Comparison of ENCODE assay signal across 1 cellular context in genomic region chr5:149957855-149958254, GRCh38.
A peak's percentile ranks its signal among the peaks of the same experiment; 100 is the strongest.
TF ChIP-seq lines count a peak whose summit lies in the region.

No MANE protein-coding gene starts in this region.

TF ChIP-seq in A549, 52 proteins besides CTCF, POLR2A, EP300 and RAD21 (continued from another document):
- no peak for TF ChIP-seq CBX2 (IDR thresholded peaks at IDR 0.05; ENCODE audit: borderline replicate concordance, low read depth)
- no peak for TF ChIP-seq HES2 (IDR thresholded peaks at IDR 0.05)
- TF ChIP-seq TP53 (CRISPR knock-in tag; IDR thresholded peaks at IDR 0.05) = no peak
- no peak for TF ChIP-seq HEYL (CRISPR knock-in tag; IDR thresholded peaks at IDR 0.05)
- no peak for TF ChIP-seq CBX8 (IDR thresholded peaks at IDR 0.05)
- TF ChIP-seq JUN (IDR thresholded peaks at IDR 0.05) = no peak
- TF ChIP-seq ZSCAN20 (CRISPR knock-in tag; IDR thresholded peaks at IDR 0.05) = no peak
- no peak for TF ChIP-seq CHD2 (IDR thresholded peaks at IDR 0.05; ENCODE audit: low read length, partially characterized antibody)
- no peak for TF ChIP-seq ESRRA (IDR thresholded peaks at IDR 0.05; ENCODE audit: borderline replicate concordance, low read length)
- TF ChIP-seq SREBF2 (IDR thresholded peaks at IDR 0.05) = no peak
- TF ChIP-seq NFE2L2 (conservative IDR thresholded peaks at IDR 0.05; ENCODE audit: low read length) = no peak
- no peak for TF ChIP-seq MYC (IDR thresholded peaks at IDR 0.05; ENCODE audit: borderline replicate concordance, low read length)
- no peak for TF ChIP-seq RFX5 (IDR thresholded peaks at IDR 0.05)
- TF ChIP-seq KDM1A (IDR thresholded peaks at IDR 0.05; ENCODE audit: low read depth) = no peak
- TF ChIP-seq HOXB5 (CRISPR knock-in tag; IDR thresholded peaks at IDR 0.05) = peak; percentile 46; the same call in 1 of the 2 replicates
- no peak for TF ChIP-seq ATOH8 (CRISPR knock-in tag; IDR thresholded peaks at IDR 0.05; ENCODE audit: low read depth)
- TF ChIP-seq BCL3 (IDR thresholded peaks at IDR 0.05) = no peak
- TF ChIP-seq ZNF302 (CRISPR knock-in tag; IDR thresholded peaks at IDR 0.05) = no peak
- no peak for TF ChIP-seq HDAC2 (IDR thresholded peaks at IDR 0.05)
- TF ChIP-seq BHLHE40 (IDR thresholded peaks at IDR 0.05; ENCODE audit: low read depth, low read length) = no peak
- no peak for TF ChIP-seq FOSL2 (IDR thresholded peaks at IDR 0.05)
- peak; percentile 79 for TF ChIP-seq FOSL2 (CRISPR knock-in tag; IDR thresholded peaks at IDR 0.05)
- TF ChIP-seq FOSB (CRISPR knock-in tag; IDR thresholded peaks at IDR 0.05) = no peak
- TF ChIP-seq EHMT2 (IDR thresholded peaks at IDR 0.05; ENCODE audit: low read depth) = no peak
- TF ChIP-seq RARB (CRISPR knock-in tag; IDR thresholded peaks at IDR 0.05) = no peak
- TF ChIP-seq NPAS2 (CRISPR knock-in tag; IDR thresholded peaks at IDR 0.05; ENCODE audit: borderline replicate concordance) = no peak
- TF ChIP-seq FOXS1 (CRISPR knock-in tag; IDR thresholded peaks at IDR 0.05) = no peak
- no peak for TF ChIP-seq CHD4 (IDR thresholded peaks at IDR 0.05; ENCODE audit: borderline replicate concordance)
- no peak for TF ChIP-seq TFCP2L1 (CRISPR knock-in tag; IDR thresholded peaks at IDR 0.05)
- TF ChIP-seq RCOR1 (IDR thresholded peaks at IDR 0.05; ENCODE audit: low read depth, low read length) = no peak
- TF ChIP-seq MAZ (IDR thresholded peaks at IDR 0.05; ENCODE audit: borderline replicate concordance, low read depth, low read length) = no peak
- TF ChIP-seq MAX (IDR thresholded peaks at IDR 0.05) = peak; percentile 52
- TF ChIP-seq REST (IDR thresholded peaks at IDR 0.05) = no peak
- TF ChIP-seq RNF2 (IDR thresholded peaks at IDR 0.05; ENCODE audit: borderline replicate concordance, low read depth) = no peak
- TF ChIP-seq ZFP36 (IDR thresholded peaks at IDR 0.05; ENCODE audit: borderline replicate concordance, partially characterized antibody) = no peak
